In genomic region chr4:164550989-164551712, GRCh38 we compare ENCODE assay signal across 26 cellular contexts.
"Had no signal": no experiment of that assay in that cellular context is flagged by ENCODE, and none has a peak within 500 bp of the region (broad histone marks: within the 10 kb centered on the region; RNA-seq: fewer than 3 reads in every experiment).

No MANE protein-coding gene starts in this region.

- H3K27me3 Mint-ChIP-seq: dendritic cell treated with granulocyte-macrophage colony-stimulating factor and Interleukin-4, amounts not matched to agents 40 ng/mL and 50 ng/mL, for 4 days; naive thymus-derived CD8-positive, alpha-beta T cell; progenitor cell of endocrine pancreas; stimulated activated naive CD8-positive, alpha-beta T cell treated with anti-CD3 and anti-CD28 coated beads, Interleukin-15, Interleukin-2, amounts not matched to agents 100 ng/mL and 50 ng/mL, for 24 hours had no signal

- H3K36me3 Mint-ChIP-seq: naive thymus-derived CD8-positive, alpha-beta T cell had no signal

- FAIRE-seq: endothelial cell of umbilical vein, keratinocyte, pancreas had no signal

- H3K4me1 Mint-ChIP-seq: immature natural killer cell; naive thymus-derived CD8-positive, alpha-beta T cell; nephron progenitor cell had no signal

- H3K4me2 ChIP-seq: smooth muscle cell had no signal

- H3K27ac ChIP-seq: colonic mucosa, esophagus squamous epithelium, lower lobe of right lung, neutrophil, pancreas, right lobe of liver, thyroid gland, vagina had no signal

- H3K4me3 Mint-ChIP-seq: dendritic cell treated with granulocyte-macrophage colony-stimulating factor and Interleukin-4, amounts not matched to agents 40 ng/mL and 50 ng/mL, for 4 days; immature natural killer cell; naive thymus-derived CD8-positive, alpha-beta T cell; nephron progenitor cell; stimulated activated naive CD8-positive, alpha-beta T cell treated with anti-CD3 and anti-CD28 coated beads, Interleukin-15, Interleukin-2, amounts not matched to agents 100 ng/mL and 50 ng/mL, for 24 hours had no signal

- H3K4me3 ChIP-seq: colonic mucosa, esophagus squamous epithelium, lower lobe of right lung, pancreas, right lobe of liver, smooth muscle cell, thyroid gland, vagina had no signal

- H3K9me3 Mint-ChIP-seq: nephron progenitor cell had no signal

- H3K27me3 ChIP-seq: colonic mucosa, esophagus squamous epithelium, neutrophil, pancreas, right lobe of liver, thyroid gland, vagina had no signal

- H3K27ac Mint-ChIP-seq: dendritic cell treated with granulocyte-macrophage colony-stimulating factor and Interleukin-4, amounts not matched to agents 40 ng/mL and 50 ng/mL, for 4 days; immature natural killer cell; nephron progenitor cell; progenitor cell of endocrine pancreas; stimulated activated naive CD8-positive, alpha-beta T cell treated with anti-CD3 and anti-CD28 coated beads, Interleukin-15, Interleukin-2, amounts not matched to agents 100 ng/mL and 50 ng/mL, for 24 hours had no signal

- H3K9me3 ChIP-seq: colonic mucosa, esophagus squamous epithelium, lower lobe of right lung, neutrophil, pancreas, right lobe of liver, thyroid gland, vagina had no signal

- H3K36me3 ChIP-seq: colonic mucosa, esophagus squamous epithelium, lower lobe of right lung, neutrophil, pancreas, right lobe of liver, thyroid gland, vagina had no signal

- ATAC-seq: left ventricle myocardium superior; lower lobe of right lung; naive thymus-derived CD8-positive, alpha-beta T cell; pancreas; right lobe of liver had no signal

- H3K4me1 ChIP-seq: colonic mucosa, esophagus squamous epithelium, lower lobe of right lung, pancreas, right lobe of liver, thyroid gland, vagina had no signal

- DNase-seq: colonic mucosa; effector memory CD4-positive, alpha-beta T cell; esophagus squamous epithelium; foreskin melanocyte; hypothalamus; immature natural killer cell; left ventricle myocardium superior; lower lobe of right lung; naive thymus-derived CD8-positive, alpha-beta T cell; nephron progenitor cell; pancreas; right lobe of liver; stimulated activated CD4-positive, alpha-beta T cell treated with anti-CD3 and anti-CD28 coated beads, Interleukin-12 subunit alpha, Interleukin-12 subunit beta, amount 100 ng/mL, for 4 hours; stimulated activated CD4-positive, alpha-beta T cell treated with anti-CD3 and anti-CD28 coated beads, Interleukin-1b, Interleukin-23, amount 100 ng/mL, for 48 hours; stimulated activated CD4-positive, alpha-beta T cell treated with anti-CD3 and anti-CD28 coated beads, Interleukin-4, amount 100 ng/mL, for 1 hour; stimulated activated CD8-positive, alpha-beta memory T cell treated with anti-CD3 and anti-CD28 coated beads, Interleukin-4, amount 100 ng/mL, for 48 hours; thyroid gland; trophoblast cell had no signal
